ENCODE assay signal across 7 cellular contexts in genomic region chr7:5494683-5495561, GRCh38. TPM values are rescaled to one million over a fixed set of nuclear protein-coding genes. Genes with fewer than 3 reads are reported as not detected.
DNase-seq lines count a peak whose midpoint lies in the region; ATAC-seq, FAIRE-seq and TF ChIP-seq lines count a peak whose summit lies in the region.

No MANE protein-coding gene starts in this region.

- peak; percentile 57 for ATAC-seq in HG03064 (IDR thresholded peaks at IDR 0.05; ENCODE audit: low read depth, unreplicated experiment)
- peak; percentile 91 for ATAC-seq in activated CD4-positive, alpha-beta T cell treated with anti-CD3 and anti-CD28 coated beads for 36 hours

- DNase-seq in GM12892 (ENCODE audit: insufficient read length) (peak; percentile 85), NCI-H345 (lab: John Stamatoyannopoulos, UW) (peak; percentile 53), cerebellum (ENCODE audit: low spot score) (peak; percentile 88), left kidney (ENCODE audit: low read depth, low spot score) (peak; percentile 89)
- peak; percentile 90 for DNase-seq in activated CD4-positive, alpha-beta T cell treated with anti-CD3 and anti-CD28 coated beads for 36 hours
- DNase-seq in stimulated activated CD4-positive, alpha-beta T cell treated with anti-CD3 and anti-CD28 coated beads, Interleukin-2, amount 100 ng/mL, for 48 hours, result peak; percentile 74 to 81

- peak; percentile 97 for FAIRE-seq in GM12892 (lab: Jason Lieb, UNC)

- H3K4me3 Mint-ChIP-seq in activated CD4-positive, alpha-beta T cell treated with anti-CD3 and anti-CD28 coated beads for 36 hours, result no peak overlapping the region

- H3K4me1 Mint-ChIP-seq in activated CD4-positive, alpha-beta T cell treated with anti-CD3 and anti-CD28 coated beads for 36 hours, result peaks cover 25% of the 10 kb centered on the region

- intact Hi-C loops in activated CD4-positive, alpha-beta T cell treated with anti-CD3 and anti-CD28 coated beads for 36 hours (cut with DNase I, micrococcal nuclease), result loop anchor here (1.0 to 2.0 kb wide), 5 partner anchors 64 to 332 kb away; no protein-coding TSS in a partner anchor

- no peak overlapping the region for H3K27ac Mint-ChIP-seq in activated CD4-positive, alpha-beta T cell treated with anti-CD3 and anti-CD28 coated beads for 36 hours

- H3K36me3 Mint-ChIP-seq in activated CD4-positive, alpha-beta T cell treated with anti-CD3 and anti-CD28 coated beads for 36 hours (ENCODE audit: low read depth), result peaks cover 7% of the 10 kb centered on the region

- POLR2A ChIA-PET in activated CD4-positive, alpha-beta T cell treated with anti-CD3 and anti-CD28 coated beads for 36 hours (lab: Charles Lee), result interaction anchor here (1.1 kb wide), 1 partner anchor 171 kb away, joined by 3 read pairs; no protein-coding TSS in a partner anchor

- TF ChIP-seq POLR2A in GM12892 (IDR thresholded peaks at IDR 0.05; ENCODE audit: low read depth, low read length), result no peak

- H3K9me3 Mint-ChIP-seq in activated CD4-positive, alpha-beta T cell treated with anti-CD3 and anti-CD28 coated beads for 36 hours (ENCODE audit: low read depth), result no peaks in the 10 kb centered on the region

- no peaks in the 10 kb centered on the region for H3K27me3 Mint-ChIP-seq in activated CD4-positive, alpha-beta T cell treated with anti-CD3 and anti-CD28 coated beads for 36 hours

- CTCF ChIA-PET in activated CD4-positive, alpha-beta T cell treated with anti-CD3 and anti-CD28 coated beads for 36 hours (lab: Charles Lee), result interaction anchor here (0.6 to 3.5 kb wide), 44 partner anchors 9 to 333 kb away, joined by 3 to 46 read pairs (median 4); no protein-coding TSS in a partner anchor

RNA-seq across cellular contexts. Expression of gene FBXL18, which starts 18.7 kb away (rescaled TPM):
- 1.9 TPM for polyA plus RNA-seq in GM12892 (2012; ENCODE audit: missing spikeins)
- 1 to 10 TPM; 8.5 to 9.1 TPM for total RNA-seq in activated CD4-positive, alpha-beta T cell treated with anti-CD3 and anti-CD28 coated beads for 36 hours
- total RNA-seq in cerebellum, result 7.5 TPM

RNA-seq across cellular contexts. Expression of gene ACTB, which starts 35.5 kb away (rescaled TPM):
- polyA plus RNA-seq in GM12892 (2012; ENCODE audit: missing spikeins), result 10,904 TPM
- total RNA-seq in activated CD4-positive, alpha-beta T cell treated with anti-CD3 and anti-CD28 coated beads for 36 hours, result over 10,000 TPM in 1 of 2 experiments, 1,000 to 10,000 TPM in 1; 9,205 to 11,516 TPM
- total RNA-seq in cerebellum, result 1,194 TPM

Comparison
In these comparisons a context has a peak if more than half of its experiments do, and no peak if none do; other contexts are left out.
1. Peak in every context shown above with its lines: DNase-seq and ATAC-seq.